In the genomic region with DNA sequence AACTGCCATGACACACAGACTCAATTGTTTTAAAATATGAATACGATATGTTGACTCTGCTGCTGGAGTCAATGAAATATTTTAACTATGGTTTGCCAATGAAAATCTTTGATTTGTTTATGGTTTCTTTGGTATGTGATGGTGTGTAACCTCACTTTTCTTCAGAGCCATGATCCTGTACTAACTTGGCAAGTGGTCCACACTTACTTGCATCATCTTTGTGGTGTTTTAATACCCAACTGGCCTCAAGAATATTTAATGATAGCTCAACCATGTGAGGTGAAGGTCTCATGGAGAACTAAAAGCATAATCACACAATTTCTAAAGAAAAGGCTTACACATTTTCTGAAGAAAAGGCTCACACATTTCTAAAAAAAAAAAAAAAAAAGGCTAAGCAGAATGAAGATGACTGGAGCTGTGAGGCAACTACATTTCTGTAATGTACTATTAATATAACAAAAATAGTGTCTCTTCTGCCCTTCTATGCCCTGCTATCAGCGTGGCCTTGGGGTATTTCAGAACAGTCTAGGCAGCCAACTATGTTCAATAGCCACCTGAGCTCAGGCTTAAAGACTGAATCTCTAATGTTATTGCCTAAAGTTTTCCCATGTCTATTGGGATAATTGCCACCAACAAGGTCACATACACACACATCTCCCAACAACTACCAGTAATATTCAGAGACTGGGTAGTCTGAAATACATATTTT, we compare ENCODE assay signal across 20 cellular contexts.
DNase-seq lines count a peak whose midpoint lies in the region; ATAC-seq, FAIRE-seq and TF ChIP-seq lines count a peak whose summit lies in the region.
"Had no signal": no experiment of that assay in that cellular context is flagged by ENCODE, and none has a peak within 500 bp of the region (broad histone marks: within the 10 kb centered on the region; RNA-seq: fewer than 3 reads in every experiment).

No MANE protein-coding gene starts in this region.

- TF ChIP-seq CTCF in astrocyte (IDR thresholded peaks at IDR 0.05; ENCODE audit: insufficient read depth, low read depth, low read length) (no peak), choroid plexus epithelial cell (conservative IDR thresholded peaks at IDR 0.05; ENCODE audit: low read depth, low read length) (no peak), fibroblast of villous mesenchyme (IDR thresholded peaks at IDR 0.05; ENCODE audit: insufficient read depth, low read depth, low read length) (no peak)

- DNase-seq in astrocyte (ENCODE audit: low read depth) (peak; percentile 23), choroid plexus epithelial cell (ENCODE audit: low read depth) (peak; percentile 53), fibroblast of villous mesenchyme (ENCODE audit: low read depth) (peak; percentile 4), putamen (ENCODE audit: low spot score) (no peak), NCI-H345 treated with DMSO at 0.1 percent for 48 hours (lab: John Stamatoyannopoulos, UW; ENCODE audit: unreplicated experiment) (no peak)
- no peak for DNase-seq in activated CD4-positive, alpha-beta T cell treated with anti-CD3 and anti-CD28 coated beads for 4 hours
- DNase-seq: CD8-positive, alpha-beta T cell; COR-L47; DMS153; DMS79 treated with DMSO at 0.1 percent for 48 hours; EL; GM23248 had no signal

- H3K4me1 ChIP-seq in astrocyte (ENCODE audit: insufficient read depth, low read length), result no peaks in the 10 kb centered on the region
- H3K4me1 ChIP-seq: A549 had no signal

- peaks cover 1% of the 10 kb centered on the region for H3K36me3 Mint-ChIP-seq in astrocyte (ENCODE audit: low read depth, unreplicated experiment)
- H3K36me3 Mint-ChIP-seq: CD14-positive monocyte; CD8-positive, alpha-beta T cell had no signal

- no peak overlapping the region for H3K4me3 Mint-ChIP-seq in astrocyte (ENCODE audit: unreplicated experiment)
- H3K4me3 Mint-ChIP-seq: CD14-positive monocyte; CD8-positive, alpha-beta T cell had no signal

- H2AFZ ChIP-seq in astrocyte (ENCODE audit: low read depth, low read length), result no peak overlapping the region
- H2AFZ ChIP-seq: GM23248 had no signal

- no peaks in the 10 kb centered on the region for H3K79me2 ChIP-seq in astrocyte (ENCODE audit: insufficient read depth, low read length)

- no peak for FAIRE-seq in astrocyte (lab: Jason Lieb, UNC)
- FAIRE-seq: A549, D721Med, G401.6, GM12891, H54 had no signal

- H3K36me3 ChIP-seq in astrocyte (ENCODE audit: insufficient read depth, low read length), result no peaks in the 10 kb centered on the region

- ATAC-seq in HG03457 (IDR thresholded peaks at IDR 0.05; ENCODE audit: unreplicated experiment), result no peak
- ATAC-seq: A549; CD8-positive, alpha-beta T cell; HCT116 had no signal

- H3K4me3 ChIP-seq in astrocyte (ENCODE audit: insufficient read depth, low read depth, low read length) (no peak overlapping the region), choroid plexus epithelial cell (ENCODE audit: low read depth, low read length) (no peak overlapping the region), fibroblast of villous mesenchyme (ENCODE audit: low read depth, low read length) (no peak overlapping the region)
- H3K4me3 ChIP-seq: A549, GM23248 had no signal

- no peaks in the 10 kb centered on the region for H3K27me3 ChIP-seq in astrocyte (ENCODE audit: insufficient read depth, low read length)

- no peak overlapping the region for H3K4me2 ChIP-seq in astrocyte (ENCODE audit: low read length)
- H3K4me2 ChIP-seq: A549 had no signal

- H4K20me1 ChIP-seq in astrocyte (ENCODE audit: insufficient read depth, low read length), result no peaks in the 10 kb centered on the region

- H3K27ac ChIP-seq in astrocyte (ENCODE audit: low read depth, low read length), result no peak overlapping the region
- H3K27ac ChIP-seq: A549, GM23248 had no signal

- H3K4me1 Mint-ChIP-seq in astrocyte (ENCODE audit: low read depth, unreplicated experiment), result peaks cover 11% of the 10 kb centered on the region

- H3K9me3 ChIP-seq in astrocyte (ENCODE audit: insufficient read depth, low read depth, low read length), result no peaks in the 10 kb centered on the region
- H3K9me3 ChIP-seq: A549 had no signal

- peaks cover 13% of the 10 kb centered on the region for H3K9me3 Mint-ChIP-seq in astrocyte (ENCODE audit: unreplicated experiment)
- H3K9me3 Mint-ChIP-seq: CD8-positive, alpha-beta T cell had no signal

- H3K9ac ChIP-seq in astrocyte (ENCODE audit: low read length), result no peak overlapping the region
- H3K9ac ChIP-seq: GM23248 had no signal

- H3K27me3 Mint-ChIP-seq in astrocyte (ENCODE audit: low read depth, unreplicated experiment), result no peaks in the 10 kb centered on the region

- no peak overlapping the region for H3K27ac Mint-ChIP-seq in astrocyte (ENCODE audit: unreplicated experiment)
- H3K27ac Mint-ChIP-seq: CD14-positive monocyte; CD8-positive, alpha-beta T cell had no signal

Comparison
In these comparisons a context has a peak if more than half of its experiments do, and no peak if none do; other contexts are left out.
1. DNase-seq: peak in astrocyte (single experiment), choroid plexus epithelial cell (single experiment) and fibroblast of villous mesenchyme (single experiment); none in putamen (single experiment), NCI-H345 treated with DMSO at 0.1 percent for 48 hours (single experiment) and activated CD4-positive, alpha-beta T cell treated with anti-CD3 and anti-CD28 coated beads for 4 hours (0 of 2).